Comparison of ENCODE assay signal across 28 cellular contexts in genomic region chr16:2585651-2586081, GRCh38. TPM values are rescaled to one million over a fixed set of nuclear protein-coding genes. Genes with fewer than 3 reads are reported as not detected.
DNase-seq lines count a peak whose midpoint lies in the region; ATAC-seq, FAIRE-seq and TF ChIP-seq lines count a peak whose summit lies in the region.
"Had no signal": no experiment of that assay in that cellular context is flagged by ENCODE, and none has a peak within 500 bp of the region (broad histone marks: within the 10 kb centered on the region; RNA-seq: fewer than 3 reads in every experiment).

No MANE protein-coding gene starts in this region.

- H3K4me1 ChIP-seq in H9 (ENCODE audit: insufficient read depth, low read length) (no peaks in the 10 kb centered on the region), K562 (replicated peaks in 1 of 2; ENCODE audit: control insufficient read depth in 2 of 2, insufficient read depth in 2 of 2, low read length in 2 of 2) (peaks cover 0 to 8% of the 10 kb centered on the region in 2 experiments; a peak in 1 of 5 replicates), heart right ventricle (peaks cover 0 to 17% (median 11%) of the 10 kb centered on the region in 9 donors), psoas muscle (peaks cover 17% of the 10 kb centered on the region)
- H3K4me1 ChIP-seq: BE2C, HAP-1, left lung had no signal

- no peak for TF ChIP-seq POLR2A in K562 (conservative IDR thresholded peaks at IDR 0.05)

- no peak overlapping the region for H2BK5ac ChIP-seq in H9 (ENCODE audit: insufficient read length, low read length)

- no peak overlapping the region for H2BK120ac ChIP-seq in H9 (ENCODE audit: low read depth, low read length, poor library complexity, severe bottlenecking)

- no peak for FAIRE-seq in K562 (lab: Jason Lieb, UNC)

- CTCF ChIA-PET in K562 (lab: Yijun Ruan, JAX; ENCODE audit: low intra/inter-chr PET ratio): no interaction called here

- H3K9me1 ChIP-seq in K562 (ENCODE audit: control insufficient read depth, insufficient read depth, low read length): no peaks in the 10 kb centered on the region

- no peaks in the 10 kb centered on the region for H3K4me1 Mint-ChIP-seq in H9

- H3K36me3 Mint-ChIP-seq in H9 (ENCODE audit: insufficient read depth in 1 of 3, low read depth in 3 of 3): peaks cover 3 to 37% (median 21%) of the 10 kb centered on the region in 3 experiments; a peak in 6 of 7 replicates

- H2BK20ac ChIP-seq in H9 (ENCODE audit: low read depth, low read length, poor library complexity, severe bottlenecking): no peak overlapping the region

- H3K79me1 ChIP-seq in H9 (ENCODE audit: insufficient read depth, low read depth, low read length, poor library complexity, severe bottlenecking): no peaks in the 10 kb centered on the region

- H2BK12ac ChIP-seq in H9 (ENCODE audit: insufficient read length, low read depth, low read length): no peak overlapping the region

- H3K27me3 ChIP-seq in H9 (ENCODE audit: insufficient read depth, low read length) (no peaks in the 10 kb centered on the region), K562 (ENCODE audit: control insufficient read depth in 2 of 2, insufficient read depth in 2 of 2, low read length in 2 of 2) (no peaks in the 10 kb centered on the region), heart right ventricle (no peaks in the 10 kb centered on the region), psoas muscle (ENCODE audit: insufficient read depth in 3 of 3, low read length in 2 of 3) (no peaks in the 10 kb centered on the region)
- H3K27me3 ChIP-seq: BE2C, left lung, stomach, tibial artery had no signal

- no TSS peak for BruUV-seq in K562 (replicated peaks; lab: Mats Ljungman, UMichigan)

- TF ChIP-seq EP300 in K562 (IDR thresholded peaks at IDR 0.05; ENCODE audit: low read length): no peak

- H3K9ac ChIP-seq in H9 (ENCODE audit: extremely low read depth, insufficient read length, low read length): no peak overlapping the region
- H3K9ac ChIP-seq in K562 (ENCODE audit: insufficient read depth in 1 of 2, low read depth in 2 of 2, low read length in 2 of 2): no peak overlapping the region; a peak in 1 of 4 replicates

- H4K91ac ChIP-seq in H9 (ENCODE audit: insufficient read length, low read depth, low read length): no peak overlapping the region

- H3K23me2 ChIP-seq in H9 (ENCODE audit: insufficient read length, low read depth, low read length, poor library complexity, severe bottlenecking): no peaks in the 10 kb centered on the region

- no peak overlapping the region for H2AK5ac ChIP-seq in H9 (ENCODE audit: insufficient read length, low read length)

- intact Hi-C loops in K562 (cut with micrococcal nuclease): no loop called here
- intact Hi-C loops in heart right ventricle (cut with DNase I): no loop called here
- intact Hi-C loops in psoas muscle (cut with DNase I): no loop called here

- H3K79me2 ChIP-seq in H9 (ENCODE audit: insufficient read depth, low read length) (no peaks in the 10 kb centered on the region), K562 (ENCODE audit: control insufficient read depth, insufficient read depth, low read length) (no peaks in the 10 kb centered on the region)

- H3K9me3 Mint-ChIP-seq in H9: no peaks in the 10 kb centered on the region
- H3K9me3 Mint-ChIP-seq: activated naive CD8-positive, alpha-beta T cell treated with anti-CD3 and anti-CD28 coated beads, Interleukin-2, amount 10 ng/mL, durations not matched to agents 7 days and 5 days; CD8-positive, alpha-beta memory T cell had no signal

- H4K5ac ChIP-seq in H9 (ENCODE audit: insufficient read length, low read depth, low read length): no peak overlapping the region

- POLR2A ChIA-PET in K562 (lab: Yijun Ruan, JAX): no interaction called here

- H3K27ac Mint-ChIP-seq in H9: peak overlapping the region in 1 of 3 experiments; percentile 85; a peak in 1 of 7 replicates
- H3K27ac Mint-ChIP-seq: activated naive CD8-positive, alpha-beta T cell treated with anti-CD3 and anti-CD28 coated beads, Interleukin-2, amount 10 ng/mL, durations not matched to agents 7 days and 5 days had no signal

- no peak overlapping the region for H3K14ac ChIP-seq in H9 (ENCODE audit: insufficient read depth, low read length)

- H2BK15ac ChIP-seq in H9 (ENCODE audit: low read depth, low read length): no peak overlapping the region

- no peak overlapping the region for H3T11ph ChIP-seq in H9 (ENCODE audit: low read length)

- H2AFZ ChIP-seq in H9 (ENCODE audit: low read length) (no peak overlapping the region), K562 (ENCODE audit: low read depth, low read length) (no peak overlapping the region)
- H2AFZ ChIP-seq: PC-9 had no signal

- H3K4ac ChIP-seq in H9 (ENCODE audit: low read depth, low read length): no peak overlapping the region

- H4K8ac ChIP-seq in H9 (replicated peaks; ENCODE audit: insufficient read length, low read depth, low read length): no peak overlapping the region

- H3K27me3 Mint-ChIP-seq in H9 (ENCODE audit: low read depth): no peaks in the 10 kb centered on the region
- H3K27me3 Mint-ChIP-seq: activated naive CD8-positive, alpha-beta T cell treated with anti-CD3 and anti-CD28 coated beads, Interleukin-2, amount 10 ng/mL, durations not matched to agents 7 days and 5 days; CD8-positive, alpha-beta memory T cell had no signal

- no peak overlapping the region for H3K23ac ChIP-seq in H9 (ENCODE audit: insufficient read length, low read depth, low read length)

- in situ Hi-C loops in K562 (cut with MboI): no loop called here

- no peak for TF ChIP-seq CTCF in H9 (conservative IDR thresholded peaks at IDR 0.05)
- no peak for TF ChIP-seq CTCF in K562 (IDR thresholded peaks at IDR 0.05 in 2 of 3, conservative IDR thresholded peaks at IDR 0.05 in 1 of 3; ENCODE audit: insufficient read depth in 2 of 3, low read depth in 1 of 3, low read length in 3 of 3)
- no peak for TF ChIP-seq CTCF in heart right ventricle (IDR thresholded peaks at IDR 0.05)
- TF ChIP-seq CTCF in psoas muscle (IDR thresholded peaks at IDR 0.05): no peak

- WGBS in H9 (ENCODE audit: extremely low coverage, insufficient read length, low lambda C conversion rate): no CpG with 5 or more reads among the region's 25 CpGs
- 91% methylated on average over 19 of the region's 25 CpGs for WGBS in K562 (ENCODE audit: insufficient coverage, low coverage, missing lambda C conversion rate)
- WGBS in heart right ventricle, 2 donors: 87 to 90% methylated on average over 25 of the region's 25 CpGs
- WGBS in psoas muscle, 3 donors: 46 to 68% (median 49%) methylated on average over 25 of the region's 25 CpGs

- TF ChIP-seq RAD21 in K562 (CRISPR knock-in tag; conservative IDR thresholded peaks at IDR 0.05 in 1 of 2, IDR thresholded peaks at IDR 0.05 in 1 of 2): no peak

- ATAC-seq in K562 (no peak), heart right ventricle (peak in 5 of 8 donors; percentile 29 to 63 (median 34)), psoas muscle (peak in 1 of 4 donors; percentile 7), HG02885 (IDR thresholded peaks at IDR 0.05; ENCODE audit: poor library complexity, unreplicated experiment) (no peak), HG02623 (IDR thresholded peaks at IDR 0.05; ENCODE audit: unreplicated experiment) (no peak)

- H3K4me3 ChIP-seq in K562 (no peak overlapping the region), heart right ventricle (no peak overlapping the region), psoas muscle (no peak overlapping the region)
- H3K4me3 ChIP-seq: HAP-1, left lung, PC-9, stomach, tibial artery had no signal

- no peaks in the 10 kb centered on the region for H4K20me1 ChIP-seq in H9 (ENCODE audit: control insufficient read depth, insufficient read depth, insufficient read length)
- no peaks in the 10 kb centered on the region for H4K20me1 ChIP-seq in K562 (replicated peaks; ENCODE audit: control insufficient read depth, insufficient read depth, low read length)

- H3K4me2 ChIP-seq in H9 (ENCODE audit: insufficient read depth, insufficient read length, low read length) (no peak overlapping the region), K562 (ENCODE audit: insufficient read depth, low read length) (no peak overlapping the region)
- H3K4me2 ChIP-seq: PC-9 had no signal

- H3K36me3 ChIP-seq in K562 (ENCODE audit: control insufficient read depth, insufficient read depth, low read length) (peaks cover 55% of the 10 kb centered on the region; the same call in 2 of the 3 replicates), heart right ventricle (peaks cover 0 to 61% (median 30%) of the 10 kb centered on the region in 9 donors), psoas muscle (ENCODE audit: insufficient read depth in 1 of 2, low read depth in 1 of 2) (peaks cover 6 to 43% of the 10 kb centered on the region in 2 donors)

- H3K9me3 ChIP-seq in H9 (ENCODE audit: control insufficient read depth, low read depth, low read length): no peaks in the 10 kb centered on the region
- H3K9me3 ChIP-seq in K562 (replicated peaks; ENCODE audit: control insufficient read depth, insufficient read depth, low read depth, low read length): no peaks in the 10 kb centered on the region
- no peaks in the 10 kb centered on the region for H3K9me3 ChIP-seq in heart right ventricle
- no peaks in the 10 kb centered on the region for H3K9me3 ChIP-seq in psoas muscle
- H3K9me3 ChIP-seq: BE2C, HAP-1, left lung, stomach, tibial artery had no signal

- no peak overlapping the region for H3K18ac ChIP-seq in H9 (ENCODE audit: insufficient read length, low read depth, low read length)

- DNase-seq in H9 (peak; percentile 20), K562 (ENCODE audit: extremely low read depth in 1 of 4, low spot score in 3 of 4) (no peak), heart right ventricle (no peak), psoas muscle (no peak), amygdala (lab: John Stamatoyannopoulos, UW) (no peak)
- DNase-seq: activated CD4-positive, alpha-beta T cell treated with anti-CD3 and anti-CD28 coated beads for 4 hours; activated effector memory CD4-positive, alpha-beta T cell treated with anti-CD3 and anti-CD28 coated beads, Interleukin-2, amount 50 U/mL, for 16 hours; activated naive CD8-positive, alpha-beta T cell treated with anti-CD3 and anti-CD28 coated beads, Interleukin-2, amount 10 ng/mL, durations not matched to agents 7 days and 5 days; activated T-cell treated with anti-CD3 and anti-CD28 coated beads, Interleukin-2, amount 50 U/mL, for 1 hour; BE2C; CD8-positive, alpha-beta memory T cell; cerebellar nuclear complex; DMS 273 treated with DMSO at 0.1 percent for 48 hours; NCI-H2029; NCI-H524 treated with DMSO at 0.1 percent for 48 hours; PC-9; SHP77; stimulated activated CD4-positive, alpha-beta T cell treated with anti-CD3 and anti-CD28 coated beads, Interleukin-12 subunit alpha, Interleukin-12 subunit beta, amount 100 ng/mL, for 4 hours; stimulated activated CD4-positive, alpha-beta T cell treated with anti-CD3 and anti-CD28 coated beads, Interleukin-2, amount 100 ng/mL, for 48 hours; stomach; T-helper 9 cell had no signal

- no peak overlapping the region for H3K27ac ChIP-seq in H9 (ENCODE audit: insufficient read length, low read depth, low read length)
- H3K27ac ChIP-seq in K562 (ENCODE audit: extremely low read depth, low read depth, low read length): no peak overlapping the region
- H3K27ac ChIP-seq in heart right ventricle: peak overlapping the region in 2 of 10 donors; percentile 3 to 15
- peak overlapping the region; percentile 62 for H3K27ac ChIP-seq in psoas muscle
- H3K27ac ChIP-seq: left lung, PC-9, stomach, tibial artery had no signal

- no peak overlapping the region for H3K4me3 Mint-ChIP-seq in H9
- H3K4me3 Mint-ChIP-seq: activated naive CD8-positive, alpha-beta T cell treated with anti-CD3 and anti-CD28 coated beads, Interleukin-2, amount 10 ng/mL, durations not matched to agents 7 days and 5 days; CD8-positive, alpha-beta memory T cell had no signal

- no peak overlapping the region for H3K56ac ChIP-seq in H9 (ENCODE audit: insufficient read length, low read depth, low read length)

RNA-seq across cellular contexts. Expression of gene PDPK1, which starts 47.8 kb away (rescaled TPM):
- total RNA-seq in H9 (2021) (32.8 and 34.0 TPM in 2 replicates), K562 (2014; rRNA removed) (11.1 and 16.5 TPM in 2 replicates), K562 (2014; rRNA removed; fragmentation: Illumina TruSeq; extraction: Trizol) (18.7 and 20.4 TPM in 2 replicates), K562 (2015; rRNA removed; fragmentation: Illumina TruSeq; extraction: Trizol) (15.2 and 17.1 TPM in 2 replicates), K562 (2021) (37.2 and 38.9 TPM in 2 replicates), heart right ventricle (10 to 100 TPM; 31.3 to 47.7 (median 38.3) TPM), psoas muscle (10 to 100 TPM; 29.7 to 44.5 (median 36.6) TPM)
- total RNA-seq in K562 (2011; cell fraction: chromatin; rRNA removed; ENCODE audit: low replicate concordance): 117 and 145 TPM in 2 replicates
- total RNA-seq in K562 (2011; cell fraction: nucleolus; rRNA removed): 53.9 and 57.6 TPM in 2 replicates
- total RNA-seq in K562 (2011; cell fraction: nucleoplasm; rRNA removed): 56.8 and 78.9 TPM in 2 replicates
- polyA plus RNA-seq in K562 (2011; rRNA removed) (32.1 and 37.1 TPM in 2 replicates), K562 (2014; fragmentation: Illumina TruSeq; extraction: Trizol) (30.3 and 32.4 TPM in 2 replicates), K562 (2014; fragmentation: Nextera tagmentation; extraction: Ambion mirVana) (1 to 10 TPM; 4.0 to 4.6 TPM), K562 (2014; rRNA removed) (21.3 and 22.3 TPM in 2 replicates), heart right ventricle (10 to 100 TPM; 11.0 to 17.4 TPM), psoas muscle (10 to 100 TPM; 12.9 to 32.6 (median 14.3) TPM)
- 18.7 and 25.8 TPM in 2 replicates for polyA plus RNA-seq in K562 (2011; cell fraction: cytosol; rRNA removed)
- polyA plus RNA-seq in K562 (2011; cell fraction: nucleus; rRNA removed): 31.1 and 36.8 TPM in 2 replicates
- 16.3 and 20.5 TPM in 2 replicates for polyA plus RNA-seq in K562 (2012)
- polyA minus RNA-seq in K562 (2011; rRNA and poly(A)+ RNA removed): 40.3 and 44.0 TPM in 2 replicates
- polyA minus RNA-seq in K562 (2011; cell fraction: cytosol; rRNA and poly(A)+ RNA removed): 13.6 and 19.9 TPM in 2 replicates
- 15.1 and 20.4 TPM in 2 replicates for polyA minus RNA-seq in K562 (2011; cell fraction: nucleus; rRNA and poly(A)+ RNA removed)

RNA-seq across cellular contexts. Expression of gene CEMP1, which starts 54.5 kb away (rescaled TPM):
- not detected in 2 replicates for total RNA-seq in H9 (2021)
- 0.21 TPM in 1 of 2 replicates, not detected in the other for total RNA-seq in K562 (2011; cell fraction: chromatin; rRNA removed; ENCODE audit: low replicate concordance)
- total RNA-seq in K562 (2011; cell fraction: nucleolus; rRNA removed): 0.39 and 0.83 TPM in 2 replicates
- total RNA-seq in K562 (2011; cell fraction: nucleoplasm; rRNA removed): not detected in 2 replicates
- not detected in 2 replicates for total RNA-seq in K562 (2014; rRNA removed)
- not detected in 2 replicates for total RNA-seq in K562 (2014; rRNA removed; fragmentation: Illumina TruSeq; extraction: Trizol)
- not detected in 2 replicates for total RNA-seq in K562 (2015; rRNA removed; fragmentation: Illumina TruSeq; extraction: Trizol)
- total RNA-seq in K562 (2021): not detected in 2 replicates
- polyA plus RNA-seq in K562 (2011; rRNA removed): not detected in 2 replicates
- not detected in 2 replicates for polyA plus RNA-seq in K562 (2011; cell fraction: cytosol; rRNA removed)
- 0.11 TPM in 1 of 2 replicates, not detected in the other for polyA plus RNA-seq in K562 (2011; cell fraction: nucleus; rRNA removed)
- polyA plus RNA-seq in K562 (2012): 3.4 TPM in 1 of 2 replicates, not detected in the other
- polyA plus RNA-seq in K562 (2014; fragmentation: Illumina TruSeq; extraction: Trizol): not detected in 2 replicates
- polyA plus RNA-seq in K562 (2014; fragmentation: Nextera tagmentation; extraction: Ambion mirVana): under 1 TPM in 1 of 2 experiments, not detected in 1; 0.45 TPM
- 0.05 TPM in 1 of 2 replicates, not detected in the other for polyA plus RNA-seq in K562 (2014; rRNA removed)
- not detected in 2 replicates for polyA minus RNA-seq in K562 (2011; rRNA and poly(A)+ RNA removed)
- not detected in 2 replicates for polyA minus RNA-seq in K562 (2011; cell fraction: cytosol; rRNA and poly(A)+ RNA removed)
- polyA minus RNA-seq in K562 (2011; cell fraction: nucleus; rRNA and poly(A)+ RNA removed): 0.13 and 0.33 TPM in 2 replicates
- total RNA-seq in heart right ventricle: not detected
- polyA plus RNA-seq in heart right ventricle: under 1 TPM; 0.20 to 0.44 TPM
- under 1 TPM in 1 of 4 donors, not detected in 3; 0.22 TPM for total RNA-seq in psoas muscle
- polyA plus RNA-seq in psoas muscle: under 1 TPM; 0.16 to 0.32 (median 0.17) TPM
- total RNA-seq: activated CD8-positive, alpha-beta memory T cell treated with anti-CD3 and anti-CD28 coated beads for 36 hours; sciatic nerve had no signal

Comparison
In these comparisons a context has a peak if more than half of its experiments do, and no peak if none do; other contexts are left out.
1. ATAC-seq: peak in heart right ventricle (5 of 8); none in K562 (single experiment), HG02885 (single experiment) and HG02623 (single experiment).